Comparison of ENCODE assay signal across 26 cellular contexts in genomic region chr1:11298390-11299224, GRCh38. TPM values are rescaled to one million over a fixed set of nuclear protein-coding genes. Genes with fewer than 3 reads are reported as not detected.
DNase-seq lines count a peak whose midpoint lies in the region; ATAC-seq and TF ChIP-seq lines count a peak whose summit lies in the region.
"Had no signal": no experiment of that assay in that cellular context is flagged by ENCODE, and none has a peak within 500 bp of the region (broad histone marks: within the 10 kb centered on the region; RNA-seq: fewer than 3 reads in every experiment).

No MANE protein-coding gene starts in this region.

- H3K27me3 ChIP-seq in CD4-positive, alpha-beta T cell (ENCODE audit: control insufficient read depth, insufficient read depth, low read length): no peaks in the 10 kb centered on the region
- H3K27me3 ChIP-seq: heart right ventricle, SJCRH30 had no signal

- H3K4me3 Mint-ChIP-seq in T-helper 2 cell treated with Interferon-gamma antibody and Interleukin-4, amounts not matched to agents 5 μg/mL and 100 μg/mL, for 36 hours: no peak overlapping the region
- H3K4me3 Mint-ChIP-seq in CD4-positive, alpha-beta T cell: peak overlapping the region; percentile 54
- peak overlapping the region; percentile 31 for H3K4me3 Mint-ChIP-seq in T-helper 17 cell
- H3K4me3 Mint-ChIP-seq: activated naive CD8-positive, alpha-beta T cell treated with anti-CD3 and anti-CD28 coated beads, Interleukin-2, amount 50 U/mL, for 24 hours; CD8-positive, alpha-beta memory T cell; memory B cell; T-helper 1 cell treated with Interleukin-12 subunit alpha and Interleukin-12 subunit beta and Interleukin-4 antibody, amounts not matched to agents 30 μg/mL and 1 μg/mL, for 36 hours had no signal

- H3K9me3 ChIP-seq in CD4-positive, alpha-beta T cell (ENCODE audit: control insufficient read depth, low read length): no peaks in the 10 kb centered on the region
- H3K9me3 ChIP-seq in T-helper 17 cell (ENCODE audit: control insufficient read depth, low read length, poor library complexity, severe bottlenecking): no peaks in the 10 kb centered on the region
- H3K9me3 ChIP-seq: heart right ventricle, SJCRH30 had no signal

- DNase-seq in T-helper 2 cell treated with Interferon-gamma antibody and Interleukin-4, amounts not matched to agents 5 μg/mL and 100 μg/mL, for 36 hours (ENCODE audit: low spot score): no peak
- DNase-seq in T-helper 2 cell (no peak), T-helper 17 cell (no peak), erythroblast (lab: John Stamatoyannopoulos, UW) (peak; percentile 24 to 27), NCI-H524 (lab: John Stamatoyannopoulos, UW) (no peak), kidney tubule cell (ENCODE audit: low spot score) (no peak)
- no peak for DNase-seq in CD4-positive, alpha-beta T cell
- DNase-seq: 8988T; activated naive CD8-positive, alpha-beta T cell treated with anti-CD3 and anti-CD28 coated beads, Interleukin-2, amount 50 U/mL, for 24 hours; AML-193; CD8-positive, alpha-beta memory T cell; cerebellar nuclear complex; DMS53; GF-D8; GM23248; heart right ventricle; KBM-7; MM.1S; NCI-H1436; NCI-H524 treated with DMSO at 0.1 percent for 48 hours; SJCRH30; trophoblast cell had no signal

- H3K36me3 Mint-ChIP-seq in T-helper 2 cell treated with Interferon-gamma antibody and Interleukin-4, amounts not matched to agents 5 μg/mL and 100 μg/mL, for 36 hours (ENCODE audit: low read depth): peaks cover 20% of the 10 kb centered on the region
- H3K36me3 Mint-ChIP-seq in CD4-positive, alpha-beta T cell (ENCODE audit: low read depth): peaks cover 19% of the 10 kb centered on the region
- peaks cover 2% of the 10 kb centered on the region for H3K36me3 Mint-ChIP-seq in T-helper 17 cell (ENCODE audit: low read depth)

- POLR2A ChIA-PET in CD4-positive, alpha-beta T cell (lab: Charles Lee): interaction anchor here (1.1 kb wide), 1 partner anchor 8 kb away, joined by 3 read pairs; no protein-coding TSS in a partner anchor

- CTCF ChIA-PET in CD4-positive, alpha-beta T cell (lab: Charles Lee): interaction anchor here (0.8 kb wide), 1 partner anchor 13 kb away, joined by 3 read pairs; no protein-coding TSS in a partner anchor

- peaks cover 22% of the 10 kb centered on the region for H3K4me1 Mint-ChIP-seq in T-helper 2 cell treated with Interferon-gamma antibody and Interleukin-4, amounts not matched to agents 5 μg/mL and 100 μg/mL, for 36 hours (ENCODE audit: low read depth)
- peaks cover 36% of the 10 kb centered on the region for H3K4me1 Mint-ChIP-seq in CD4-positive, alpha-beta T cell (ENCODE audit: low read depth)
- peaks cover 15% of the 10 kb centered on the region for H3K4me1 Mint-ChIP-seq in T-helper 17 cell
- H3K4me1 Mint-ChIP-seq: memory B cell had no signal

- no peak overlapping the region for H3K27ac ChIP-seq in CD4-positive, alpha-beta T cell (ENCODE audit: low read depth, low read length)
- H3K27ac ChIP-seq: epithelial cell of prostate, GM23248, heart right ventricle, SJCRH30 had no signal

- no peak for TF ChIP-seq POLR2A in erythroblast (IDR thresholded peaks at IDR 0.05; ENCODE audit: low read length)

- H3K27ac Mint-ChIP-seq in T-helper 2 cell treated with Interferon-gamma antibody and Interleukin-4, amounts not matched to agents 5 μg/mL and 100 μg/mL, for 36 hours: peak overlapping the region; percentile 66
- peak overlapping the region; percentile 82 for H3K27ac Mint-ChIP-seq in CD4-positive, alpha-beta T cell
- H3K27ac Mint-ChIP-seq in T-helper 17 cell: peak overlapping the region; percentile 27
- H3K27ac Mint-ChIP-seq: activated naive CD8-positive, alpha-beta T cell treated with anti-CD3 and anti-CD28 coated beads, Interleukin-2, amount 50 U/mL, for 24 hours; memory B cell; T-helper 1 cell treated with Interleukin-12 subunit alpha and Interleukin-12 subunit beta and Interleukin-4 antibody, amounts not matched to agents 30 μg/mL and 1 μg/mL, for 36 hours had no signal

- H3K9me3 Mint-ChIP-seq in T-helper 2 cell treated with Interferon-gamma antibody and Interleukin-4, amounts not matched to agents 5 μg/mL and 100 μg/mL, for 36 hours: no peaks in the 10 kb centered on the region
- H3K9me3 Mint-ChIP-seq in CD4-positive, alpha-beta T cell: no peaks in the 10 kb centered on the region
- H3K9me3 Mint-ChIP-seq: activated naive CD8-positive, alpha-beta T cell treated with anti-CD3 and anti-CD28 coated beads, Interleukin-2, amount 50 U/mL, for 24 hours; CD8-positive, alpha-beta memory T cell; memory B cell; T-helper 1 cell treated with Interleukin-12 subunit alpha and Interleukin-12 subunit beta and Interleukin-4 antibody, amounts not matched to agents 30 μg/mL and 1 μg/mL, for 36 hours had no signal

- intact Hi-C loops in CD4-positive, alpha-beta T cell (cut with DNase I, micrococcal nuclease): no loop called here

- no peak for ATAC-seq in CD4-positive, alpha-beta T cell (ENCODE audit: poor library complexity)
- ATAC-seq in T-helper 17 cell: no peak
- ATAC-seq in GM18867 (IDR thresholded peaks at IDR 0.05; ENCODE audit: unreplicated experiment): no peak
- ATAC-seq: activated naive CD8-positive, alpha-beta T cell treated with anti-CD3 and anti-CD28 coated beads, Interleukin-2, amount 50 U/mL, for 24 hours; heart right ventricle had no signal

- TF ChIP-seq CTCF in CD4-positive, alpha-beta T cell (IDR thresholded peaks at IDR 0.05): no peak

- no peaks in the 10 kb centered on the region for H3K27me3 Mint-ChIP-seq in T-helper 2 cell treated with Interferon-gamma antibody and Interleukin-4, amounts not matched to agents 5 μg/mL and 100 μg/mL, for 36 hours (ENCODE audit: low read depth)
- no peaks in the 10 kb centered on the region for H3K27me3 Mint-ChIP-seq in CD4-positive, alpha-beta T cell
- no peaks in the 10 kb centered on the region for H3K27me3 Mint-ChIP-seq in T-helper 17 cell
- H3K27me3 Mint-ChIP-seq: activated naive CD8-positive, alpha-beta T cell treated with anti-CD3 and anti-CD28 coated beads, Interleukin-2, amount 50 U/mL, for 24 hours; CD8-positive, alpha-beta memory T cell; memory B cell had no signal

RNA-seq across cellular contexts. Expression of gene UBIAD1, which starts 25.6 kb away (rescaled TPM):
- total RNA-seq in CD4-positive, alpha-beta T cell: 10 to 100 TPM; 19.2 to 19.3 TPM
- 10 to 100 TPM; 19.1 to 25.3 TPM for total RNA-seq in T-helper 17 cell

RNA-seq across cellular contexts. Expression of gene MTOR, which starts 36.3 kb away (rescaled TPM):
- total RNA-seq in CD4-positive, alpha-beta T cell: 10 to 100 TPM; 27.3 to 28.9 TPM
- 10 to 100 TPM; 47.3 to 50.0 TPM for total RNA-seq in T-helper 17 cell

Comparison
In these comparisons a context has a peak if more than half of its experiments do, and no peak if none do; other contexts are left out.
1. DNase-seq: peak in erythroblast (2 of 2); none in T-helper 2 cell treated with Interferon-gamma antibody and Interleukin-4, amounts not matched to agents 5 μg/mL and 100 μg/mL, for 36 hours (single experiment), T-helper 2 cell (0 of 5), CD4-positive, alpha-beta T cell (0 of 10), T-helper 17 cell (0 of 3), NCI-H524 (0 of 2) and kidney tubule cell (single experiment).
2. H3K27ac Mint-ChIP-seq: peak in every context shown above with its lines; median percentile 82 in CD4-positive, alpha-beta T cell; 66 in T-helper 2 cell treated with Interferon-gamma antibody and Interleukin-4, amounts not matched to agents 5 μg/mL and 100 μg/mL, for 36 hours; 27 in T-helper 17 cell.